ENCODE assay signal across 8 cellular contexts in the genomic region with DNA sequence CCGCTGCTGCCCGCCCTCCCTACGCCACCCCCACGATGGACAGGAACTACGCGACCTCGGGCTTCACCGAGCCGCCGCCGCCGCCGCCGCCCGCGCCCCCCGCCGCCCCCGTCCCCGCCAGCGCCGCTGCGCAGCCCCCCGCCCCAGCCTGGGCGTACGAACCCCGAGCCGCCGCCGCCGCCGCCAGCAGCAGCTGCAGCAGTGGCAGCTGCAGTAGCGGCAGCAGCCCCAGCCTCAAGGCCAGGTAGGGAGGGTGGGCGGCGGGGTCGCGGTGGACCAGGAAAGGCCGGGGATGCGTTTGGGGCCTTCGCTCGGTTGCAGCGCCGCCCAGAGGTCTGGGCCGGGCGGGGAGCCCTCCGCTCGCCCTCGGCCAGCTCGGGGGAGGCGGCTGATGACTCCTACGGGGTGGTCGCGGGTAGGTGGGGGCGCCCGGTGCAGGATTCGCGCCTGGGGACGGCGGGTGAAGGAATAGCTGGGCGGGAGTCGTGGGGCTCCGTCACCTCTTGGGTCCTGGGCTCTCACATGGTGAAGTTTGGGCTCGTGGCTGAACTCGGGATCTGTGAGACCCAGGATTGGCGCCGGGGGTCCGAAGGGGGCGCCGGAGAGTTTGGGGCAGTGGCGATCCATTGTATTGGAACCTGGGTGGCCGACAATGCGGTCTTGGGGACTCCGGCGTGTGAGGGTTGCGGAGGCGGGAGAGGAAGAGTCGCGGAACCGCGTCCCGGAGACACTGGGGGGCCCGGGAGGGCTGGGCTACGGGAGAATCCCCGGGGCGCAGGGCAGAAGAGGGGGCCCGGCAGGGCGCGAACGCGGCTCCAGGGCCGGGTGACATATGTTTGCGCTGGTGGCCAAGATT. TPM values are rescaled to one million over a fixed set of nuclear protein-coding genes. Genes with fewer than 3 reads are reported as not detected.
DNase-seq lines count a peak whose midpoint lies in the region; ATAC-seq and TF ChIP-seq lines count a peak whose summit lies in the region.

No MANE protein-coding gene starts in this region.

- intact Hi-C loops in adrenal gland (cut with DNase I) (loop anchor here in 1 of 2 donors (10.0 kb wide), 1 partner anchor 61 kb away; no protein-coding TSS in a partner anchor), left ventricle myocardium superior (cut with micrococcal nuclease) (no loop called here), psoas muscle (cut with DNase I) (loop anchor here in 1 of 2 donors (10.0 kb wide), 1 partner anchor 309 kb away; a partner anchor contains a TSS)

- H3K27ac ChIP-seq in SK-N-MC (no peak overlapping the region), adrenal gland (peak overlapping the region in 4 of 5 donors; percentile 74 to 94 (median 90)), psoas muscle (peak overlapping the region; percentile 90)

- no peaks in the 10 kb centered on the region for H3K36me3 ChIP-seq in SK-N-MC (ENCODE audit: insufficient read depth, low read length)
- H3K36me3 ChIP-seq in adrenal gland (replicated peaks in 1 of 2) = no peaks in the 10 kb centered on the region
- H3K36me3 ChIP-seq in psoas muscle (ENCODE audit: insufficient read depth in 1 of 2, low read depth in 1 of 2) = no peaks in the 10 kb centered on the region

- H3K4me3 ChIP-seq in SK-N-MC = peak overlapping the region; percentile 96
- peak overlapping the region; percentile 65 to 96 (median 93) for H3K4me3 ChIP-seq in adrenal gland
- H3K4me3 ChIP-seq in psoas muscle = peak overlapping the region; percentile 78

- peak; percentile 31 for ATAC-seq in GM19372 (IDR thresholded peaks at IDR 0.05; ENCODE audit: low read depth, unreplicated experiment)
- ATAC-seq in HG03460 (IDR thresholded peaks at IDR 0.05; ENCODE audit: unreplicated experiment) = peak; percentile 25
- peak; percentile 60 for ATAC-seq in left ventricle myocardium superior
- peak; percentile 69 to 84 (median 78) for ATAC-seq in psoas muscle

- TF ChIP-seq CTCF in adrenal gland (IDR thresholded peaks at IDR 0.05) = peak in 5 of 6 experiments; percentile 19 to 34 (median 32)
- TF ChIP-seq CTCF in psoas muscle (IDR thresholded peaks at IDR 0.05) = peak; percentile 51

- no peak for TF ChIP-seq POLR2A in adrenal gland (IDR thresholded peaks at IDR 0.05)

- H3K4me1 ChIP-seq in adrenal gland (replicated peaks in 1 of 2) (peaks cover 12 to 21% of the 10 kb centered on the region in 2 donors), psoas muscle (peaks cover 13% of the 10 kb centered on the region)

- 0% methylated on average over 21 to 92 of the region's 92 CpGs for WGBS in adrenal gland, 4 donors
- 0% methylated on average over 64 to 92 of the region's 92 CpGs for WGBS in psoas muscle, 3 donors

- H3K9ac ChIP-seq in SK-N-MC (ENCODE audit: insufficient read length) = peak overlapping the region; percentile 87

- H3K27me3 ChIP-seq in adrenal gland (no peaks in the 10 kb centered on the region), psoas muscle (ENCODE audit: insufficient read depth in 3 of 3, low read length in 2 of 3) (no peaks in the 10 kb centered on the region)

- H3K9me3 ChIP-seq in SK-N-MC (ENCODE audit: low read depth, low read length) (no peaks in the 10 kb centered on the region), adrenal gland (replicated peaks in 1 of 3) (no peaks in the 10 kb centered on the region), psoas muscle (no peaks in the 10 kb centered on the region)

- DNase-seq in CMK (ENCODE audit: low read depth) (peak; percentile 39), SK-N-MC (ENCODE audit: low read depth, low spot score) (no peak), adrenal gland (peak; percentile 34 to 74 (median 48)), left ventricle myocardium superior (peak; percentile 67), psoas muscle (peak; percentile 50 to 75), NCI-H187 treated with DMSO at 0.1 percent for 48 hours (lab: John Stamatoyannopoulos, UW) (no peak)

RNA-seq across cellular contexts. Expression of a gene that starts 0.7 kb away (rescaled TPM):
- total RNA-seq in adrenal gland (10 to 100 TPM; 15.8 to 23.7 (median 20.1) TPM), left ventricle myocardium superior (16.5 TPM), psoas muscle (10 to 100 TPM; 11.8 to 19.3 (median 15.6) TPM)
- polyA plus RNA-seq in adrenal gland (10 to 100 TPM in 1 of 3 donors, 1 to 10 TPM in 2; 2.4 to 11.1 (median 4.7) TPM), psoas muscle (1 to 10 TPM; 2.4 to 6.4 (median 3.3) TPM)

Comparison
In these comparisons a context has a peak if more than half of its experiments do, and no peak if none do; other contexts are left out.
1. DNase-seq: peak in CMK (single experiment), adrenal gland (7 of 7), left ventricle myocardium superior (single experiment) and psoas muscle (2 of 2); none in SK-N-MC (single experiment) and NCI-H187 treated with DMSO at 0.1 percent for 48 hours (single experiment).
2. ATAC-seq: peak in every context shown above with its lines; median percentile 78 in psoas muscle; 60 in left ventricle myocardium superior; 31 in GM19372; 25 in HG03460.
3. Peak in every context shown above with its lines, with median percentiles within 50 percentile points of each other: H3K4me3 ChIP-seq.